Comparison of ENCODE assay signal across 11 cellular contexts in the genomic region with DNA sequence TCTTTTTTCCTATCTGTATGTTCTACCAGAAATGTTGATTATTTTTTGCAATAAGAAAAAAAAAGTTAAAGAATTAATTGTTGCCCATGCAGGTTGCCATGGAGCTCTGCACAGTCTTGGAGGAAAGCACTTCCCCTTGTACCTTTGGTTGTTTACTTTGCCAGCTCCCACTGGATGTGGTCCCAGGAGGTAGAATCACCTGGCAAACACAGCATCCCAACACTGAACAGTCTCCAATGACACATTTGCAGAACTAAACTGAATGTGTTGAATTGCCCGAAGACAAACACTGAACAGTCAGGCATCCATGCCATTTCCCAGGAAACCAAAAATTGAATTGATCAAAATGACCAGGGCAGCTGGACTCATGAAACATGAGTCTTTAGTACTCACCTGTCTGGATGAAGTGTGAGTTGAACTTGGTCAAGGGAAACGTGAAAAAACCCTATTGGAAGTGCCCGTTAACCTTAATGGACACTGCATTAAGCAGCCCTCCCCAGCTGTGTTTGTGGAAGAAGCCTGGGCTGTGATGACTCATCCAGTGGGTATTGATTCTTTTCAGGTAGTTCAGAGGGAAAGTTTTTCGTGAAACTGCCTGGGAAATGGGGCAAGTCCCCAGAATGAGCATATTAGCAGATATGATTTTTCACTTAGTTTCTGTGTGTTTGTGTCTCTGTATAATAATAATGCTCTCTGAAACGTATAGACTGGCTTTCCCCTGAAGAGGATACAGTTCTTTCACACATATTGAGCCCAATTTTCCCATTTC.
DNase-seq lines count a peak whose midpoint lies in the region; ATAC-seq and TF ChIP-seq lines count a peak whose summit lies in the region.
"Had no signal": no experiment of that assay in that cellular context is flagged by ENCODE, and none has a peak within 500 bp of the region (broad histone marks: within the 10 kb centered on the region; RNA-seq: fewer than 3 reads in every experiment).

No MANE protein-coding gene starts in this region.

- H3K4me3 ChIP-seq in GM12875 (ENCODE audit: low read depth, low read length) = peak overlapping the region; percentile 8
- H3K4me3 ChIP-seq in mammary epithelial cell (replicated peaks in 1 of 3; ENCODE audit: insufficient read depth in 1 of 3, low read depth in 2 of 3, low read length in 3 of 3) = no peak overlapping the region
- H3K4me3 ChIP-seq in lower leg skin (ENCODE audit: low read depth, poor library complexity, severe bottlenecking) = no peak overlapping the region

- peak; percentile 51 for ATAC-seq in GM21423 (IDR thresholded peaks at IDR 0.05; ENCODE audit: unreplicated experiment)
- ATAC-seq in HG03520 (IDR thresholded peaks at IDR 0.05; ENCODE audit: unreplicated experiment) = peak; percentile 38
- no peak for ATAC-seq in activated CD8-positive, alpha-beta memory T cell treated with anti-CD3 and anti-CD28 coated beads, Interleukin-2, amount 10 ng/mL, durations not matched to agents 7 days and 5 days

- H3K4me1 ChIP-seq in mammary epithelial cell (ENCODE audit: insufficient read depth, low read length) = peaks cover 14% of the 10 kb centered on the region

- H3K9me3 Mint-ChIP-seq in T-helper 2 cell treated with Interferon-gamma antibody and Interleukin-4, amounts not matched to agents 5 μg/mL and 100 μg/mL, for 36 hours = peaks cover 14% of the 10 kb centered on the region
- peaks cover 8% of the 10 kb centered on the region for H3K9me3 Mint-ChIP-seq in activated CD8-positive, alpha-beta memory T cell treated with anti-CD3 and anti-CD28 coated beads, Interleukin-2, amount 10 ng/mL, durations not matched to agents 7 days and 5 days (ENCODE audit: low read depth)

- peaks cover 34% of the 10 kb centered on the region for H3K4me1 Mint-ChIP-seq in T-helper 2 cell treated with Interferon-gamma antibody and Interleukin-4, amounts not matched to agents 5 μg/mL and 100 μg/mL, for 36 hours (ENCODE audit: low read depth)
- peaks cover 47% of the 10 kb centered on the region for H3K4me1 Mint-ChIP-seq in activated CD8-positive, alpha-beta memory T cell treated with anti-CD3 and anti-CD28 coated beads, Interleukin-2, amount 10 ng/mL, durations not matched to agents 7 days and 5 days

- H3K79me2 ChIP-seq in mammary epithelial cell (ENCODE audit: insufficient read depth, low read length) = no peaks in the 10 kb centered on the region

- H2AFZ ChIP-seq in mammary epithelial cell (ENCODE audit: low read depth, low read length) = no peak overlapping the region

- TF ChIP-seq POLR2A in lower leg skin (IDR thresholded peaks at IDR 0.05) = no peak

- in situ Hi-C loops in mammary epithelial cell (cut with MboI; ENCODE audit: low sequenced_read_pairs in 2 of 2) = no loop called here

- H3K27me3 Mint-ChIP-seq in T-helper 2 cell treated with Interferon-gamma antibody and Interleukin-4, amounts not matched to agents 5 μg/mL and 100 μg/mL, for 36 hours (ENCODE audit: low read depth) = peaks cover 6% of the 10 kb centered on the region
- H3K27me3 Mint-ChIP-seq in activated CD8-positive, alpha-beta memory T cell treated with anti-CD3 and anti-CD28 coated beads, Interleukin-2, amount 10 ng/mL, durations not matched to agents 7 days and 5 days = peaks cover 2% of the 10 kb centered on the region
- H3K27me3 Mint-ChIP-seq: activated naive CD8-positive, alpha-beta T cell treated with anti-CD3 and anti-CD28 coated beads, Interleukin-2, amount 10 ng/mL, durations not matched to agents 7 days and 5 days had no signal

- no peak overlapping the region for H3K27ac ChIP-seq in mammary epithelial cell (ENCODE audit: insufficient read depth, low read depth, low read length)

- no peak overlapping the region for H3K4me2 ChIP-seq in mammary epithelial cell (ENCODE audit: insufficient read depth, low read depth, low read length)

- BruUV-seq in mammary epithelial cell (replicated peaks; lab: Mats Ljungman, UMichigan) = no TSS peak

- no peaks in the 10 kb centered on the region for H3K27me3 ChIP-seq in mammary epithelial cell (ENCODE audit: insufficient read depth, low read length)

- dilution Hi-C loops in mammary epithelial cell (cut with HindIII; ENCODE audit: low sequenced_read_pairs) = no loop called here

- 39% methylated on average over 4 of the region's 5 CpGs for WGBS in mammary epithelial cell (ENCODE audit: low coverage, missing lambda C conversion rate)
- whole genome bisulfite sequencing in lower leg skin, 2 donors = 48 to 53% methylated on average over 5 of the region's 5 CpGs

- no peak overlapping the region for H3K4me3 Mint-ChIP-seq in T-helper 2 cell treated with Interferon-gamma antibody and Interleukin-4, amounts not matched to agents 5 μg/mL and 100 μg/mL, for 36 hours
- H3K4me3 Mint-ChIP-seq in activated CD8-positive, alpha-beta memory T cell treated with anti-CD3 and anti-CD28 coated beads, Interleukin-2, amount 10 ng/mL, durations not matched to agents 7 days and 5 days = no peak overlapping the region
- H3K4me3 Mint-ChIP-seq: activated naive CD8-positive, alpha-beta T cell treated with anti-CD3 and anti-CD28 coated beads, Interleukin-2, amount 10 ng/mL, durations not matched to agents 7 days and 5 days had no signal

- no peak overlapping the region for H3K27ac Mint-ChIP-seq in T-helper 2 cell treated with Interferon-gamma antibody and Interleukin-4, amounts not matched to agents 5 μg/mL and 100 μg/mL, for 36 hours
- H3K27ac Mint-ChIP-seq in activated CD8-positive, alpha-beta memory T cell treated with anti-CD3 and anti-CD28 coated beads, Interleukin-2, amount 10 ng/mL, durations not matched to agents 7 days and 5 days = no peak overlapping the region
- H3K27ac Mint-ChIP-seq: activated naive CD8-positive, alpha-beta T cell treated with anti-CD3 and anti-CD28 coated beads, Interleukin-2, amount 10 ng/mL, durations not matched to agents 7 days and 5 days had no signal

- peaks cover 9% of the 10 kb centered on the region for H3K36me3 Mint-ChIP-seq in T-helper 2 cell treated with Interferon-gamma antibody and Interleukin-4, amounts not matched to agents 5 μg/mL and 100 μg/mL, for 36 hours (ENCODE audit: low read depth)
- peaks cover 18% of the 10 kb centered on the region for H3K36me3 Mint-ChIP-seq in activated CD8-positive, alpha-beta memory T cell treated with anti-CD3 and anti-CD28 coated beads, Interleukin-2, amount 10 ng/mL, durations not matched to agents 7 days and 5 days

- intact Hi-C loops in mammary epithelial cell (cut with micrococcal nuclease) (loop anchor here (10.0 kb wide), 1 partner anchor 197 kb away; no protein-coding TSS in a partner anchor), lower leg skin (cut with DNase I; ENCODE audit: low total_unique reads) (no loop called here), posterior vena cava (cut with DNase I) (no loop called here)

- no peaks in the 10 kb centered on the region for H4K20me1 ChIP-seq in mammary epithelial cell (ENCODE audit: insufficient read depth, low read length)

- TF ChIP-seq CTCF in GM12875 (IDR thresholded peaks at IDR 0.05; ENCODE audit: borderline replicate concordance, insufficient read depth, low read depth, low read length) (no peak), mammary epithelial cell (conservative IDR thresholded peaks at IDR 0.05 in 1 of 2, IDR thresholded peaks at IDR 0.05 in 1 of 2; ENCODE audit: extremely low read depth in 1 of 2, insufficient read depth in 1 of 2, low read depth in 1 of 2, low read length in 2 of 2) (no peak), lower leg skin (IDR thresholded peaks at IDR 0.05) (no peak)

- no peaks in the 10 kb centered on the region for H3K9me3 ChIP-seq in mammary epithelial cell (replicated peaks; ENCODE audit: insufficient read depth, low read length)

- no peak overlapping the region for H3K9ac ChIP-seq in mammary epithelial cell (ENCODE audit: insufficient read depth, low read length)

- CTCF ChIA-PET in mammary epithelial cell (lab: Charles Lee; ENCODE audit: low non-redundant PET) = no interaction called here
- CTCF ChIA-PET in activated CD8-positive, alpha-beta memory T cell treated with anti-CD3 and anti-CD28 coated beads, Interleukin-2, amount 10 ng/mL, durations not matched to agents 7 days and 5 days (lab: Charles Lee) = interaction anchor here (1.1 to 1.6 kb wide), 2 partner anchors 14 to 21 kb away, joined by 3 to 5 read pairs; no protein-coding TSS in a partner anchor

- no peaks in the 10 kb centered on the region for H3K36me3 ChIP-seq in mammary epithelial cell (ENCODE audit: insufficient read depth, low read length)

- DNase-seq in mammary epithelial cell (peak; percentile 70), lower leg skin (ENCODE audit: low spot score in 2 of 2) (no peak), posterior vena cava (ENCODE audit: low spot score) (no peak)
- DNase-seq in T-helper 2 cell treated with Interferon-gamma antibody and Interleukin-4, amounts not matched to agents 5 μg/mL and 100 μg/mL, for 36 hours (ENCODE audit: low spot score) = no peak
- DNase-seq in activated CD8-positive, alpha-beta memory T cell treated with anti-CD3 and anti-CD28 coated beads, Interleukin-2, amount 10 ng/mL, durations not matched to agents 7 days and 5 days = no peak
- DNase-seq: activated naive CD8-positive, alpha-beta T cell treated with anti-CD3 and anti-CD28 coated beads, Interleukin-2, amount 10 ng/mL, durations not matched to agents 7 days and 5 days; GF-D8; NCI-H226 had no signal
